ENCODE assay signal across 14 cellular contexts in the genomic region with DNA sequence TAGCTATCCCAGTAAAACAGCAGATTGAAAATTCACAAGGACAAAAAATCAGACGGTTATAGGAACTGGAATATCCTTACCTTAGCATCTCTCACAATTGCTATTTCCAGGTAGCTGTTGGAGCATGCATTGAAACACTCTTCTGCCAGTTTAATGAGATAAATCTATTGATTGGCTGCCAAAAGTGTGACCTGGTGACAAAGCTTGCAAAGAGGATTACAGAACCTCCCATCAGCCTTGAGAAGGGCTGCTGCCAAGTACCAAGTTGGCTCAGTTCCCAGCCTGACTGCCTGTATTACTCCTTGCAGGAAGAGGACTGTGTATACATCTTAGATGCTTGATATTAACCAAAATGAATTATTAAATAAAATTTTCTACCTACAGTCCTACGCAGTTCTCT. TPM values are rescaled to one million over a fixed set of nuclear protein-coding genes. Genes with fewer than 3 reads are reported as not detected.
DNase-seq lines count a peak whose midpoint lies in the region; ATAC-seq and TF ChIP-seq lines count a peak whose summit lies in the region.
"Had no signal": no experiment of that assay in that cellular context is flagged by ENCODE, and none has a peak within 500 bp of the region (broad histone marks: within the 10 kb centered on the region; RNA-seq: fewer than 3 reads in every experiment).

No MANE protein-coding gene starts in this region.

- DNase-seq in DMS 273 (lab: John Stamatoyannopoulos, UW; ENCODE audit: unreplicated experiment) (peak; percentile 87), NCI-H1694 (lab: John Stamatoyannopoulos, UW) (peak; percentile 58), SHP77 (lab: John Stamatoyannopoulos, UW) (peak; percentile 61 to 70), kidney tubule cell (ENCODE audit: low spot score) (peak; percentile 19)
- DNase-seq in stimulated activated naive CD4-positive, alpha-beta T cell treated with Interleukin-2 at 50 U/mL for 16 hours (lab: John Stamatoyannopoulos, UW), result no peak
- DNase-seq in activated naive CD8-positive, alpha-beta T cell treated with anti-CD3 and anti-CD28 coated beads, Interleukin-2, amount 50 U/mL, for 24 hours, result no peak
- DNase-seq in CD8-positive, alpha-beta T cell, result no peak
- DNase-seq: CD4-positive, CD25-positive, alpha-beta regulatory T cell; naive B cell; stimulated activated CD4-positive, alpha-beta T cell treated with anti-CD3 and anti-CD28 coated beads, Interleukin-4, amount 100 ng/mL, for 24 hours had no signal

- intact Hi-C loops in CD8-positive, alpha-beta T cell (cut with DNase I, micrococcal nuclease), result no loop called here

- peaks cover 2% of the 10 kb centered on the region for H3K36me3 Mint-ChIP-seq in activated naive CD8-positive, alpha-beta T cell treated with anti-CD3 and anti-CD28 coated beads, Interleukin-2, amount 50 U/mL, for 24 hours (ENCODE audit: low read depth)
- H3K36me3 Mint-ChIP-seq in CD8-positive, alpha-beta T cell, result no peaks in the 10 kb centered on the region
- H3K36me3 Mint-ChIP-seq: CD4-positive, CD25-positive, alpha-beta regulatory T cell; type B pancreatic cell had no signal

- H3K4me3 Mint-ChIP-seq in activated naive CD8-positive, alpha-beta T cell treated with anti-CD3 and anti-CD28 coated beads, Interleukin-2, amount 50 U/mL, for 24 hours, result no peak overlapping the region
- H3K4me3 Mint-ChIP-seq in CD8-positive, alpha-beta T cell, result no peak overlapping the region
- H3K4me3 Mint-ChIP-seq: CD4-positive, CD25-positive, alpha-beta regulatory T cell; naive B cell; type B pancreatic cell had no signal

- peaks cover 3% of the 10 kb centered on the region for H3K4me1 Mint-ChIP-seq in activated naive CD8-positive, alpha-beta T cell treated with anti-CD3 and anti-CD28 coated beads, Interleukin-2, amount 50 U/mL, for 24 hours
- peaks cover 5% of the 10 kb centered on the region for H3K4me1 Mint-ChIP-seq in CD8-positive, alpha-beta T cell (ENCODE audit: low read depth)

- no peak overlapping the region for H3K27ac ChIP-seq in CD8-positive, alpha-beta T cell (ENCODE audit: low read depth, low read length)

- TF ChIP-seq CTCF in CD8-positive, alpha-beta T cell (IDR thresholded peaks at IDR 0.05), result no peak

- H3K36me3 ChIP-seq in CD8-positive, alpha-beta T cell (ENCODE audit: insufficient read depth, low read length), result no peaks in the 10 kb centered on the region

- no peaks in the 10 kb centered on the region for H3K9me3 Mint-ChIP-seq in activated naive CD8-positive, alpha-beta T cell treated with anti-CD3 and anti-CD28 coated beads, Interleukin-2, amount 50 U/mL, for 24 hours
- no peaks in the 10 kb centered on the region for H3K9me3 Mint-ChIP-seq in CD8-positive, alpha-beta T cell
- H3K9me3 Mint-ChIP-seq: type B pancreatic cell had no signal

- H3K27me3 Mint-ChIP-seq in activated naive CD8-positive, alpha-beta T cell treated with anti-CD3 and anti-CD28 coated beads, Interleukin-2, amount 50 U/mL, for 24 hours, result peaks cover 34% of the 10 kb centered on the region
- H3K27me3 Mint-ChIP-seq in CD8-positive, alpha-beta T cell (ENCODE audit: low read depth), result peaks cover 30% of the 10 kb centered on the region

- H3K4me1 ChIP-seq in CD8-positive, alpha-beta T cell (ENCODE audit: insufficient read depth, low read length), result peaks cover 12% of the 10 kb centered on the region

- H3K9me3 ChIP-seq in CD8-positive, alpha-beta T cell (ENCODE audit: low read length), result no peaks in the 10 kb centered on the region

- peaks cover 8% of the 10 kb centered on the region for H3K27me3 ChIP-seq in CD8-positive, alpha-beta T cell (ENCODE audit: insufficient read depth, low read length)

- CTCF ChIA-PET in CD8-positive, alpha-beta T cell (lab: Charles Lee), result interaction anchor here (0.9 to 1.7 kb wide), 2 partner anchors 22 to 131 kb away, joined by 3 read pairs; no protein-coding TSS in a partner anchor

- H3K4me3 ChIP-seq in CD8-positive, alpha-beta T cell (ENCODE audit: low read depth, low read length), result no peak overlapping the region

- POLR2A ChIA-PET in CD8-positive, alpha-beta T cell (lab: Charles Lee), result no interaction called here

- ATAC-seq in activated naive CD8-positive, alpha-beta T cell treated with anti-CD3 and anti-CD28 coated beads, Interleukin-2, amount 50 U/mL, for 24 hours, result no peak
- no peak for ATAC-seq in CD8-positive, alpha-beta T cell
- no peak for ATAC-seq in GM19023 (IDR thresholded peaks at IDR 0.05; ENCODE audit: unreplicated experiment)
- ATAC-seq: Panc1 had no signal

- no peak overlapping the region for H3K27ac Mint-ChIP-seq in activated naive CD8-positive, alpha-beta T cell treated with anti-CD3 and anti-CD28 coated beads, Interleukin-2, amount 50 U/mL, for 24 hours
- H3K27ac Mint-ChIP-seq in CD8-positive, alpha-beta T cell, result no peak overlapping the region
- H3K27ac Mint-ChIP-seq: naive B cell, type B pancreatic cell had no signal

RNA-seq across cellular contexts. Expression of a gene that starts 5.1 kb away (rescaled TPM):
- not detected for total RNA-seq in CD8-positive, alpha-beta T cell
- total RNA-seq: CD4-positive, CD25-positive, alpha-beta regulatory T cell; HT1080 had no signal

Comparison
In these comparisons a context has a peak if more than half of its experiments do, and no peak if none do; other contexts are left out.
1. DNase-seq: peak in DMS 273 (single experiment), NCI-H1694 (single experiment), SHP77 (2 of 2) and kidney tubule cell (single experiment); none in stimulated activated naive CD4-positive, alpha-beta T cell treated with Interleukin-2 at 50 U/mL for 16 hours (single experiment), activated naive CD8-positive, alpha-beta T cell treated with anti-CD3 and anti-CD28 coated beads, Interleukin-2, amount 50 U/mL, for 24 hours (single experiment) and CD8-positive, alpha-beta T cell (0 of 7).